Comparison of ENCODE assay signal across 27 cellular contexts in the genomic region with DNA sequence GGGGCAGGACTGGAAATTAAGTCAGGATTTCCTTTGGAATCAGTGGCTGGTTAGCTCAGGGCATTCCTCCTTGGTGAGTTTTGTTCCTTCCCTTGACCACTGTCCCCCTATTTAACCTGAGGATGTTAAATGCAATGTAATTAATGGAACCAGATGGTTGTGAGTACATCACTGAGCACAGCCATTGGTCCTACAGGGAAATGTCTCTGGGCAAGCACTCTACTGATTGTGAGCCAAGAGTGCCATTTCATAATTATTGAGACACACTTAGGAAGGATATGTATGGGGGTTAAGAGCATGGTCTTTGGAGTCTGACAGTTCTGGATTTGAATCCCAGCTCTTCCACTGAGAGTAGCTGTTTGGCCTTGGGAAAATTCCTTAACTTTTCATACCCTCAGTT.
DNase-seq lines count a peak whose midpoint lies in the region; ATAC-seq, FAIRE-seq and TF ChIP-seq lines count a peak whose summit lies in the region.
"Had no signal": no experiment of that assay in that cellular context is flagged by ENCODE, and none has a peak within 500 bp of the region (broad histone marks: within the 10 kb centered on the region; RNA-seq: fewer than 3 reads in every experiment).

No MANE protein-coding gene starts in this region.

- H3K79me2 ChIP-seq in HepG2 (ENCODE audit: insufficient read depth, low read length) (no peaks in the 10 kb centered on the region), osteoblast (ENCODE audit: insufficient read depth, low read length) (no peaks in the 10 kb centered on the region)

- CTCF ChIA-PET in HepG2 (lab: Yijun Ruan, JAX; ENCODE audit: low intra/inter-chr PET ratio, low total read pairs) = no interaction called here

- POLR2A ChIA-PET in HepG2 (lab: Yijun Ruan, JAX) = no interaction called here

- TF ChIP-seq EP300 in HepG2 (IDR thresholded peaks at IDR 0.05; ENCODE audit: low read depth in 2 of 2, low read length in 2 of 2) (no peak), HepG2 (CRISPR knock-in tag; IDR thresholded peaks at IDR 0.05; ENCODE audit: borderline replicate concordance) (no peak)

- DNase-seq in right lobe of liver (no peak), HepG2 (ENCODE audit: low spot score) (no peak), NCI-H69 (lab: John Stamatoyannopoulos, UW) (peak; percentile 80), osteoblast (ENCODE audit: insufficient read length, low spot score, missing footprints) (no peak), NCI-H1105 (lab: John Stamatoyannopoulos, UW) (no peak), mucosa of gallbladder (ENCODE audit: low spot score) (no peak), AG08396 (ENCODE audit: low spot score) (no peak)
- DNase-seq: C1 segment of cervical spinal cord; Caco-2; CD8-positive, alpha-beta T cell; DMS79 treated with DMSO at 0.1 percent for 48 hours; GF-D8; MG63; NCI-H1417; NCI-H1694; NCI-H2029 treated with DMSO at 0.1 percent for 48 hours; NCI-H510A treated with DMSO at 0.1 percent for 48 hours; NCI-H748 treated with DMSO at 0.1 percent for 48 hours; NK-92 treated with Interleukin-12 subunit alpha and Interleukin-12 subunit beta, amount 100 ng/mL, for 24 hours; PC-3; SK-N-SH; SW 1271 had no signal

- H3K4me1 ChIP-seq in right lobe of liver = peaks cover 0 to 7% (median 0%) of the 10 kb centered on the region in 4 donors
- H3K4me1 ChIP-seq in HepG2 (ENCODE audit: insufficient read depth, low read length) = no peaks in the 10 kb centered on the region
- peaks cover 20% of the 10 kb centered on the region for H3K4me1 ChIP-seq in osteoblast (ENCODE audit: insufficient read depth, low read length)
- H3K4me1 ChIP-seq: Caco-2 had no signal

- TF ChIP-seq POLR2A in right lobe of liver (IDR thresholded peaks at IDR 0.05) = no peak
- TF ChIP-seq POLR2A in HepG2 (IDR thresholded peaks at IDR 0.05; ENCODE audit: insufficient read depth in 1 of 2, low read depth in 2 of 2, low read length in 2 of 2) = no peak

- no peaks in the 10 kb centered on the region for H3K27me3 ChIP-seq in right lobe of liver
- H3K27me3 ChIP-seq in HepG2 (ENCODE audit: control insufficient read depth in 1 of 2, insufficient read depth in 2 of 2, low read length in 2 of 2) = no peaks in the 10 kb centered on the region
- H3K27me3 ChIP-seq in osteoblast (ENCODE audit: insufficient read depth, low read length) = peaks cover 3% of the 10 kb centered on the region
- H3K27me3 ChIP-seq: MG63 had no signal

- BruUV-seq in HepG2 (replicated peaks; lab: Mats Ljungman, UMichigan) = no TSS peak

- in situ Hi-C loops in HepG2 (cut with HindIII; ENCODE audit: extremely low pct_ligation_motif_present, low pct_unique_long_range_greater_than_20kb) = no loop called here

- H3K27ac ChIP-seq in right lobe of liver = no peak overlapping the region
- no peak overlapping the region for H3K27ac ChIP-seq in HepG2 (ENCODE audit: extremely low read length, insufficient read depth, low read length)
- no peak overlapping the region for H3K27ac ChIP-seq in osteoblast (ENCODE audit: low read depth, low read length)

- no peak for FAIRE-seq in HepG2 (lab: Jason Lieb, UNC)
- FAIRE-seq: A204.1, GM12892, HTR-8/SVneo had no signal

- H3K36me3 ChIP-seq in right lobe of liver (no peaks in the 10 kb centered on the region), HepG2 (replicated peaks in 1 of 2; ENCODE audit: control insufficient read depth in 1 of 2, insufficient read depth in 2 of 2, low read length in 2 of 2) (no peaks in the 10 kb centered on the region), osteoblast (ENCODE audit: insufficient read depth, low read length) (no peaks in the 10 kb centered on the region)
- H3K36me3 ChIP-seq: MG63 had no signal

- ATAC-seq in right lobe of liver (peak in 3 of 4 donors; percentile 23 to 61 (median 45)), HepG2 (no peak), HG03139 (IDR thresholded peaks at IDR 0.05; ENCODE audit: unreplicated experiment) (no peak)
- ATAC-seq: CD8-positive, alpha-beta T cell; HCT116; PC-3 had no signal

- H3K9me3 ChIP-seq in right lobe of liver = no peaks in the 10 kb centered on the region
- no peaks in the 10 kb centered on the region for H3K9me3 ChIP-seq in HepG2 (ENCODE audit: low read length)
- H3K9me3 ChIP-seq in osteoblast (ENCODE audit: low read depth, low read length) = no peaks in the 10 kb centered on the region
- H3K9me3 ChIP-seq: Caco-2, MG63, SK-N-SH had no signal

- H3K9ac ChIP-seq in HepG2 (ENCODE audit: insufficient read depth, low read depth, low read length) = no peak overlapping the region
- H3K9ac ChIP-seq: SK-N-SH had no signal

- intact Hi-C loops in right lobe of liver (cut with DNase I) = no loop called here
- intact Hi-C loops in HepG2 (cut with micrococcal nuclease; ENCODE audit: unreplicated experiment) = no loop called here

- H4K20me1 ChIP-seq in HepG2 (ENCODE audit: insufficient read depth, low read length) = no peaks in the 10 kb centered on the region
- no peaks in the 10 kb centered on the region for H4K20me1 ChIP-seq in osteoblast (ENCODE audit: insufficient read depth, low read length)

- H3K4me2 ChIP-seq in HepG2 (ENCODE audit: low read depth, low read length) (no peak overlapping the region), osteoblast (ENCODE audit: insufficient read depth, low read length) (peak overlapping the region; percentile 76)
- H3K4me2 ChIP-seq: SK-N-SH had no signal

- TF ChIP-seq RAD21 in HepG2 (CRISPR knock-in tag; IDR thresholded peaks at IDR 0.05) = no peak

- H3K4me3 ChIP-seq in right lobe of liver (no peak overlapping the region), HepG2 (replicated peaks in 1 of 3; ENCODE audit: insufficient read depth in 1 of 3, low read depth in 2 of 3, low read length in 3 of 3) (no peak overlapping the region), osteoblast (ENCODE audit: insufficient read depth, low read length) (no peak overlapping the region)
- H3K4me3 ChIP-seq: MG63 had no signal

- H2AFZ ChIP-seq in HepG2 (ENCODE audit: low read length) (no peak overlapping the region), osteoblast (ENCODE audit: low read length) (no peak overlapping the region)

- TF ChIP-seq CTCF in right lobe of liver (IDR thresholded peaks at IDR 0.05) = no peak
- no peak for TF ChIP-seq CTCF in HepG2 (CRISPR knock-in tag; IDR thresholded peaks at IDR 0.05)
- no peak for TF ChIP-seq CTCF in osteoblast (IDR thresholded peaks at IDR 0.05; ENCODE audit: extremely low read depth, low read depth, low read length)

TF ChIP-seq in HepG2, 621 proteins besides CTCF, POLR2A, EP300 and RAD21:
- TF ChIP-seq HCFC1 (IDR thresholded peaks at IDR 0.05; ENCODE audit: low read depth, low read length) = no peak

Comparison
In these comparisons a context has a peak if more than half of its experiments do, and no peak if none do; other contexts are left out.
1. ATAC-seq: peak in right lobe of liver (3 of 4); none in HepG2 (single experiment) and HG03139 (single experiment).